2 cellular contexts compared by ENCODE assay signal in genomic region chr1:234326493-234327366, GRCh38.
TF ChIP-seq lines count a peak whose summit lies in the region.

No MANE protein-coding gene starts in this region.

TF ChIP-seq in WTC11, 78 proteins besides CTCF, POLR2A, EP300 and RAD21 (continued from another document):
- TF ChIP-seq ZNF532 (CRISPR knock-in tag; IDR thresholded peaks at IDR 0.05; ENCODE audit: borderline replicate concordance), result no peak
- no peak for TF ChIP-seq FOXP4 (CRISPR knock-in tag; IDR thresholded peaks at IDR 0.05)
- no peak for TF ChIP-seq ATF6 (CRISPR knock-in tag; IDR thresholded peaks at IDR 0.05)
- no peak for TF ChIP-seq ATF1 (CRISPR knock-in tag; IDR thresholded peaks at IDR 0.05)
- TF ChIP-seq SMAD3 (CRISPR knock-in tag; IDR thresholded peaks at IDR 0.05; ENCODE audit: borderline replicate concordance), result no peak
- TF ChIP-seq SP1 (CRISPR knock-in tag; conservative IDR thresholded peaks at IDR 0.05), result no peak
- no peak for TF ChIP-seq E2F4 (CRISPR knock-in tag; IDR thresholded peaks at IDR 0.05; ENCODE audit: borderline replicate concordance, low read depth)
- no peak for TF ChIP-seq E2F5 (CRISPR knock-in tag; IDR thresholded peaks at IDR 0.05)
- no peak for TF ChIP-seq ATF2 (CRISPR knock-in tag; IDR thresholded peaks at IDR 0.05; ENCODE audit: borderline replicate concordance, low read depth)

TF ChIP-seq in HepG2, 621 proteins besides CTCF, POLR2A, EP300 and RAD21 (continued from another document and continues in another):
- TF ChIP-seq ZMYM2 (CRISPR knock-in tag; IDR thresholded peaks at IDR 0.05), result no peak
- TF ChIP-seq THAP7 (CRISPR knock-in tag; IDR thresholded peaks at IDR 0.05), result no peak
- TF ChIP-seq CEBPB (IDR thresholded peaks at IDR 0.05; ENCODE audit: borderline replicate concordance, low read depth, low read length), result no peak
- TF ChIP-seq ZNF749 (CRISPR knock-in tag; IDR thresholded peaks at IDR 0.05; ENCODE audit: borderline replicate concordance), result no peak
- no peak for TF ChIP-seq ZNF687 (CRISPR knock-in tag; IDR thresholded peaks at IDR 0.05)
- TF ChIP-seq HOXA9 (CRISPR knock-in tag; IDR thresholded peaks at IDR 0.05; ENCODE audit: borderline replicate concordance), result no peak
- TF ChIP-seq ZNF674 (CRISPR knock-in tag; IDR thresholded peaks at IDR 0.05; ENCODE audit: low read depth), result no peak
- TF ChIP-seq ZNF224 (CRISPR knock-in tag; IDR thresholded peaks at IDR 0.05), result no peak
- TF ChIP-seq ZSCAN31 (CRISPR knock-in tag; IDR thresholded peaks at IDR 0.05; ENCODE audit: low read depth), result no peak
- TF ChIP-seq SNRNP70 (IDR thresholded peaks at IDR 0.05; ENCODE audit: low read depth, low read length), result no peak
- no peak for TF ChIP-seq ZNF326 (CRISPR knock-in tag; IDR thresholded peaks at IDR 0.05; ENCODE audit: borderline replicate concordance)
- no peak for TF ChIP-seq TBP (CRISPR knock-in tag; IDR thresholded peaks at IDR 0.05)
- no peak for TF ChIP-seq ATF2 (CRISPR knock-in tag; IDR thresholded peaks at IDR 0.05)
- no peak for TF ChIP-seq DRAP1 (CRISPR knock-in tag; IDR thresholded peaks at IDR 0.05)
- TF ChIP-seq ARHGAP35 (CRISPR knock-in tag; IDR thresholded peaks at IDR 0.05; ENCODE audit: borderline replicate concordance), result no peak
- no peak for TF ChIP-seq BORCS8-MEF2B (CRISPR knock-in tag; IDR thresholded peaks at IDR 0.05)
- no peak for TF ChIP-seq ZNF710 (CRISPR knock-in tag; IDR thresholded peaks at IDR 0.05; ENCODE audit: borderline replicate concordance)
- TF ChIP-seq POGK (CRISPR knock-in tag; conservative IDR thresholded peaks at IDR 0.05), result no peak
- TF ChIP-seq TRAFD1 (CRISPR knock-in tag; IDR thresholded peaks at IDR 0.05; ENCODE audit: borderline replicate concordance), result no peak
- no peak for TF ChIP-seq ZSCAN9 (CRISPR knock-in tag; IDR thresholded peaks at IDR 0.05; ENCODE audit: borderline replicate concordance)
- no peak for TF ChIP-seq SETDB1 (CRISPR knock-in tag; IDR thresholded peaks at IDR 0.05; ENCODE audit: borderline replicate concordance)
- TF ChIP-seq CREBL2 (CRISPR knock-in tag; IDR thresholded peaks at IDR 0.05; ENCODE audit: borderline replicate concordance), result no peak
- no peak for TF ChIP-seq KDM3A (CRISPR knock-in tag; IDR thresholded peaks at IDR 0.05; ENCODE audit: low read depth)
- TF ChIP-seq STAG1 (CRISPR knock-in tag; IDR thresholded peaks at IDR 0.05), result peak; percentile 54
- no peak for TF ChIP-seq CREM (IDR thresholded peaks at IDR 0.05)
- no peak for TF ChIP-seq CREM (CRISPR knock-in tag; IDR thresholded peaks at IDR 0.05)
- TF ChIP-seq ZNF563 (CRISPR knock-in tag; IDR thresholded peaks at IDR 0.05), result no peak
- TF ChIP-seq TARDBP (CRISPR knock-in tag; IDR thresholded peaks at IDR 0.05), result no peak
- TF ChIP-seq THAP8 (CRISPR knock-in tag; IDR thresholded peaks at IDR 0.05; ENCODE audit: borderline replicate concordance), result no peak
- peak; percentile 59; the same call in 1 of the 2 replicates for TF ChIP-seq TFAP4 (IDR thresholded peaks at IDR 0.05; ENCODE audit: borderline replicate concordance, low read depth)
- TF ChIP-seq ZNF24 (IDR thresholded peaks at IDR 0.05), result no peak
- TF ChIP-seq ZNF589 (CRISPR knock-in tag; conservative IDR thresholded peaks at IDR 0.05), result no peak
- TF ChIP-seq IRF2 (CRISPR knock-in tag; IDR thresholded peaks at IDR 0.05), result no peak
- no peak for TF ChIP-seq YY1 (IDR thresholded peaks at IDR 0.05; ENCODE audit: insufficient read depth, insufficient replicate concordance, low read depth, low read length)
- 0 out of 2 replicates have a peak, but pooled peaks have one; percentile 40 for TF ChIP-seq ZSCAN5A (CRISPR knock-in tag; IDR thresholded peaks at IDR 0.05; ENCODE audit: borderline replicate concordance)
